8 cellular contexts compared by ENCODE assay signal in the genomic region with DNA sequence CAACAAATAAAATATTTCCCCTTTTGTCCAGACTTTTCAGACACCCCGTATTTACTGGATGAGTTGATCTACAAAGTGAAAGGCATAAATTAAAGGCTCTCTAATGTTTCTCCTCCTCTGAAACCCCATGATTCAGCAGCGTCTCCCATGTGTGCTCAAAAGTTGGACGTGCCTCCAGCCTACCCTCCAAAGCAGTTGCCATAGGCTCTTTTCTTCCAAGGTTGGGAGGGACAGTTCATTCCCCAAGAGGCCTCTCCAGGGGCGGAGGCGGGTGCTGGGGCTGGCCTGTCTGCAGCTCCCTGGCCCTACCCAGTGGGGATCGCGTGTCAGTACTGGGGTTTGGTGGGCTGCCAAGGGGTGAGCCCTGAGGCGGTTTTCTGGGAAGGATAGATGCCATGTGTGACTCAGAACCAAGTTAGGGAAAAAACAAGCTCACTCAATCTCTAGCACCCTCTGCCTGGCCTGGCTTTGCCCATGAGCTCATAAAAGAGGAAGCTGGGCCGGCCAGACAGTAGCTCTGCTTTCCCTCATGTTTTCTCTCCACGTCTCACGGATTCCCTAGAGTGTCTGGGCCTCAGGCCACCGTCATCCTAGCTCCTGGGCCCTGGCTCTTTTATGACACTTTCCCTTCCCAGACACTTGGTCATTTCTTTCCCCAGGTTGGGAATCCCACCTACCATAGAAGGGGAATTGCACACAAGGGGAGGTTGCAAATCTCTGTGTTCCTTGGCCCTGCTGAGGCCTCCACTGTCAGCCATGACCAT. TPM values are rescaled to one million over a fixed set of nuclear protein-coding genes. Genes with fewer than 3 reads are reported as not detected.
A peak's percentile ranks its signal among the peaks of the same experiment; 100 is the strongest.
DNase-seq lines count a peak whose midpoint lies in the region; ATAC-seq and TF ChIP-seq lines count a peak whose summit lies in the region.

No MANE protein-coding gene starts in this region.

- peak overlapping the region; percentile 19 for H3K27ac Mint-ChIP-seq in activated T-helper 1 cell treated with anti-CD3 and anti-CD28 coated beads, Interleukin-12 subunit alpha, Interleukin-12 subunit beta, Interleukin-2, Interleukin-4 antibody, amounts not matched to agents 30 ng/mL and 10 ng/mL and 1 ng/mL, durations not matched to agents 14 hours and 24 hours and 36 hours

- TF ChIP-seq POLR2A in heart left ventricle (IDR thresholded peaks at IDR 0.05): peak in 1 of 2 donors; percentile 28

- H3K9me3 Mint-ChIP-seq in activated T-helper 1 cell treated with anti-CD3 and anti-CD28 coated beads, Interleukin-12 subunit alpha, Interleukin-12 subunit beta, Interleukin-2, Interleukin-4 antibody, amounts not matched to agents 30 ng/mL and 10 ng/mL and 1 ng/mL, durations not matched to agents 14 hours and 24 hours and 36 hours: no peaks in the 10 kb centered on the region

- peak; percentile 92 to 96 (median 96) for ATAC-seq in heart left ventricle
- ATAC-seq in HG03354 (IDR thresholded peaks at IDR 0.05; ENCODE audit: poor library complexity, severe bottlenecking, unreplicated experiment): no peak

- DNase-seq in SKM-1 treated with dmso at 0.1 percent for 144 hours (lab: John Stamatoyannopoulos, UW; ENCODE audit: unreplicated experiment) (peak; percentile 35), SKM-1 (lab: John Stamatoyannopoulos, UW; ENCODE audit: unreplicated experiment) (no peak), heart left ventricle (peak; percentile 93 to 98 (median 96)), renal cortical epithelial cell (ENCODE audit: low read depth) (peak; percentile 99), GM19240 (ENCODE audit: insufficient read length, low spot score) (no peak)
- no peak for DNase-seq in activated T-helper 1 cell treated with anti-CD3 and anti-CD28 coated beads, Interleukin-12 subunit alpha, Interleukin-12 subunit beta, Interleukin-2, Interleukin-4 antibody, amounts not matched to agents 30 ng/mL and 10 ng/mL and 1 ng/mL, durations not matched to agents 14 hours and 24 hours and 36 hours (ENCODE audit: low spot score)
- DNase-seq in stimulated activated CD4-positive, alpha-beta T cell treated with anti-CD3 and anti-CD28 coated beads, Interleukin-1b, Interleukin-23, amount 100 ng/mL, for 48 hours: no peak

- no peaks in the 10 kb centered on the region for H3K36me3 ChIP-seq in heart left ventricle

- no peak overlapping the region for H3K4me3 Mint-ChIP-seq in activated T-helper 1 cell treated with anti-CD3 and anti-CD28 coated beads, Interleukin-12 subunit alpha, Interleukin-12 subunit beta, Interleukin-2, Interleukin-4 antibody, amounts not matched to agents 30 ng/mL and 10 ng/mL and 1 ng/mL, durations not matched to agents 14 hours and 24 hours and 36 hours

- 30 to 39% (median 32%) methylated on average over 8 to 12 of the region's 12 CpGs for WGBS in heart left ventricle, 4 donors

- H3K27ac ChIP-seq in heart left ventricle: peak overlapping the region; percentile 83 to 98 (median 92)

- peak overlapping the region in 1 of 12 donors; percentile 8 for H3K4me3 ChIP-seq in heart left ventricle

- no peaks in the 10 kb centered on the region for H3K36me3 Mint-ChIP-seq in activated T-helper 1 cell treated with anti-CD3 and anti-CD28 coated beads, Interleukin-12 subunit alpha, Interleukin-12 subunit beta, Interleukin-2, Interleukin-4 antibody, amounts not matched to agents 30 ng/mL and 10 ng/mL and 1 ng/mL, durations not matched to agents 14 hours and 24 hours and 36 hours (ENCODE audit: low read depth)

- H3K9me3 ChIP-seq in heart left ventricle: no peaks in the 10 kb centered on the region

- H3K4me1 Mint-ChIP-seq in activated T-helper 1 cell treated with anti-CD3 and anti-CD28 coated beads, Interleukin-12 subunit alpha, Interleukin-12 subunit beta, Interleukin-2, Interleukin-4 antibody, amounts not matched to agents 30 ng/mL and 10 ng/mL and 1 ng/mL, durations not matched to agents 14 hours and 24 hours and 36 hours (ENCODE audit: low read depth): peaks cover 22% of the 10 kb centered on the region

- intact Hi-C loops in activated T-helper 1 cell treated with anti-CD3 and anti-CD28 coated beads, Interleukin-12 subunit alpha, Interleukin-12 subunit beta, Interleukin-2, Interleukin-4 antibody, amounts not matched to agents 30 ng/mL and 10 ng/mL and 1 ng/mL, durations not matched to agents 14 hours and 24 hours and 36 hours (cut with micrococcal nuclease): no loop called here
- intact Hi-C loops in heart left ventricle (cut with DNase I): loop anchor here in 2 of 10 donors (2.0 kb wide), 2 partner anchors 20 to 28 kb away; no protein-coding TSS in a partner anchor

- H3K27me3 ChIP-seq in heart left ventricle: no peaks in the 10 kb centered on the region

- peaks cover 1% of the 10 kb centered on the region for H3K27me3 Mint-ChIP-seq in activated T-helper 1 cell treated with anti-CD3 and anti-CD28 coated beads, Interleukin-12 subunit alpha, Interleukin-12 subunit beta, Interleukin-2, Interleukin-4 antibody, amounts not matched to agents 30 ng/mL and 10 ng/mL and 1 ng/mL, durations not matched to agents 14 hours and 24 hours and 36 hours (ENCODE audit: insufficient read depth)

- peak in 4 of 12 donors; percentile 8 to 37 (median 20) for TF ChIP-seq CTCF in heart left ventricle (IDR thresholded peaks at IDR 0.05)

- peaks cover 0 to 71% (median 20%) of the 10 kb centered on the region in 12 donors for H3K4me1 ChIP-seq in heart left ventricle

RNA-seq across cellular contexts. Expression of a gene that starts 8.0 kb away (rescaled TPM):
- total RNA-seq in activated T-helper 1 cell treated with anti-CD3 and anti-CD28 coated beads, Interleukin-12 subunit alpha, Interleukin-12 subunit beta, Interleukin-2, Interleukin-4 antibody, amounts not matched to agents 30 ng/mL and 10 ng/mL and 1 ng/mL, durations not matched to agents 14 hours and 24 hours and 36 hours: 578 and 603 TPM in 2 replicates
- total RNA-seq in heart left ventricle: 100 to 1,000 TPM in 2 of 9 donors, 10 to 100 TPM in 6, 1 to 10 TPM in 1; 8.7 to 127 (median 69.8) TPM
- polyA plus RNA-seq in heart left ventricle: 100 to 1,000 TPM in 1 of 2 donors, 10 to 100 TPM in 1; 33.3 to 119 TPM
- 56.6 and 249 TPM in 2 replicates for total RNA-seq in renal cortical epithelial cell

RNA-seq across cellular contexts. Expression of a gene that starts 9.9 kb away (rescaled TPM):
- total RNA-seq in activated T-helper 1 cell treated with anti-CD3 and anti-CD28 coated beads, Interleukin-12 subunit alpha, Interleukin-12 subunit beta, Interleukin-2, Interleukin-4 antibody, amounts not matched to agents 30 ng/mL and 10 ng/mL and 1 ng/mL, durations not matched to agents 14 hours and 24 hours and 36 hours: 252 and 262 TPM in 2 replicates
- 100 to 1,000 TPM; 166 to 282 (median 211) TPM for total RNA-seq in heart left ventricle
- 100 to 1,000 TPM; 291 to 310 TPM for polyA plus RNA-seq in heart left ventricle
- 19.4 and 100 TPM in 2 replicates for total RNA-seq in renal cortical epithelial cell

RNA-seq across cellular contexts. Expression of a gene that starts 32.2 kb away (rescaled TPM):
- total RNA-seq in activated T-helper 1 cell treated with anti-CD3 and anti-CD28 coated beads, Interleukin-12 subunit alpha, Interleukin-12 subunit beta, Interleukin-2, Interleukin-4 antibody, amounts not matched to agents 30 ng/mL and 10 ng/mL and 1 ng/mL, durations not matched to agents 14 hours and 24 hours and 36 hours: 1,001 and 1,002 TPM in 2 replicates
- total RNA-seq in heart left ventricle (100 to 1,000 TPM; 183 to 474 (median 238) TPM), renal cortical epithelial cell (312 and 597 TPM in 2 replicates)
- 100 to 1,000 TPM; 195 to 497 TPM for polyA plus RNA-seq in heart left ventricle

RNA-seq across cellular contexts. Expression of a gene that starts 35.3 kb away (rescaled TPM):
- 93.7 and 95.7 TPM in 2 replicates for total RNA-seq in activated T-helper 1 cell treated with anti-CD3 and anti-CD28 coated beads, Interleukin-12 subunit alpha, Interleukin-12 subunit beta, Interleukin-2, Interleukin-4 antibody, amounts not matched to agents 30 ng/mL and 10 ng/mL and 1 ng/mL, durations not matched to agents 14 hours and 24 hours and 36 hours
- 10 to 100 TPM; 10.6 to 25.0 (median 17.5) TPM for total RNA-seq in heart left ventricle
- 10 to 100 TPM in 1 of 2 donors, 1 to 10 TPM in 1; 8.6 to 13.9 TPM for polyA plus RNA-seq in heart left ventricle
- 6.4 and 10.2 TPM in 2 replicates for total RNA-seq in renal cortical epithelial cell

Comparison
In these comparisons a context has a peak if more than half of its experiments do, and no peak if none do; other contexts are left out.
1. DNase-seq: peak in SKM-1 treated with dmso at 0.1 percent for 144 hours (single experiment), heart left ventricle (5 of 5) and renal cortical epithelial cell (single experiment); none in SKM-1 (single experiment), activated T-helper 1 cell treated with anti-CD3 and anti-CD28 coated beads, Interleukin-12 subunit alpha, Interleukin-12 subunit beta, Interleukin-2, Interleukin-4 antibody, amounts not matched to agents 30 ng/mL and 10 ng/mL and 1 ng/mL, durations not matched to agents 14 hours and 24 hours and 36 hours (single experiment), GM19240 (single experiment) and stimulated activated CD4-positive, alpha-beta T cell treated with anti-CD3 and anti-CD28 coated beads, Interleukin-1b, Interleukin-23, amount 100 ng/mL, for 48 hours (single experiment).